In genomic region chr9:33250458-33250995, GRCh38 we compare ENCODE assay signal across 14 cellular contexts. TPM values are rescaled to one million over a fixed set of nuclear protein-coding genes. Genes with fewer than 3 reads are reported as not detected.
DNase-seq lines count a peak whose midpoint lies in the region; ATAC-seq and TF ChIP-seq lines count a peak whose summit lies in the region.
"Had no signal": no experiment of that assay in that cellular context is flagged by ENCODE, and none has a peak within 500 bp of the region (broad histone marks: within the 10 kb centered on the region; RNA-seq: fewer than 3 reads in every experiment).

No MANE protein-coding gene starts in this region.

- CTCF ChIA-PET in CD8-positive, alpha-beta memory T cell (lab: Charles Lee), result no interaction called here

- peak overlapping the region in 1 of 3 donors; percentile 22 for H3K27ac Mint-ChIP-seq in CD4-positive, CD25-positive, alpha-beta regulatory T cell
- peak overlapping the region; percentile 52 for H3K27ac Mint-ChIP-seq in progenitor cell of endocrine pancreas
- H3K27ac Mint-ChIP-seq in CD8-positive, alpha-beta memory T cell, result peak overlapping the region in 2 of 8 donors; percentile 28 to 48

- peaks cover 45% of the 10 kb centered on the region for H3K36me3 Mint-ChIP-seq in CD4-positive, CD25-positive, alpha-beta regulatory T cell
- peaks cover 12% of the 10 kb centered on the region for H3K36me3 Mint-ChIP-seq in progenitor cell of endocrine pancreas (ENCODE audit: insufficient read depth)
- H3K36me3 Mint-ChIP-seq in CD8-positive, alpha-beta memory T cell, result peaks cover 10 to 52% (median 29%) of the 10 kb centered on the region in 3 donors

- H3K36me3 ChIP-seq in CD4-positive, CD25-positive, alpha-beta regulatory T cell (ENCODE audit: control insufficient read depth, insufficient read depth, low read length), result peaks cover 33% of the 10 kb centered on the region
- peaks cover 27 to 73% (median 52%) of the 10 kb centered on the region in 4 donors for H3K36me3 ChIP-seq in esophagus muscularis mucosa
- peaks cover 24% of the 10 kb centered on the region for H3K36me3 ChIP-seq in CD8-positive, alpha-beta memory T cell (ENCODE audit: insufficient read depth, low read length)

- intact Hi-C loops in esophagus muscularis mucosa (cut with DNase I), result no loop called here

- peak; percentile 22 for TF ChIP-seq POLR2A in NB4 (IDR thresholded peaks at IDR 0.05; ENCODE audit: extremely low read depth, insufficient read length)
- TF ChIP-seq POLR2A in esophagus muscularis mucosa (IDR thresholded peaks at IDR 0.05; ENCODE audit: low read depth), result no peak

- H3K4me3 ChIP-seq in CD4-positive, CD25-positive, alpha-beta regulatory T cell (ENCODE audit: low read depth, low read length), result no peak overlapping the region
- H3K4me3 ChIP-seq in NB4 (ENCODE audit: low read depth, low read length) (no peak overlapping the region), esophagus muscularis mucosa (no peak overlapping the region)
- H3K4me3 ChIP-seq in CD8-positive, alpha-beta memory T cell (ENCODE audit: low read length), result no peak overlapping the region
- H3K4me3 ChIP-seq: esophagus squamous epithelium had no signal

- TF ChIP-seq EP300 in esophagus muscularis mucosa (IDR thresholded peaks at IDR 0.05), result no peak

- H3K4me1 ChIP-seq in CD4-positive, CD25-positive, alpha-beta regulatory T cell (ENCODE audit: control insufficient read depth, insufficient read depth, low read length, poor library complexity, severe bottlenecking), result no peaks in the 10 kb centered on the region
- no peaks in the 10 kb centered on the region for H3K4me1 ChIP-seq in esophagus muscularis mucosa
- no peaks in the 10 kb centered on the region for H3K4me1 ChIP-seq in CD8-positive, alpha-beta memory T cell (ENCODE audit: insufficient read depth, low read length)
- H3K4me1 ChIP-seq: esophagus squamous epithelium had no signal

- no peak for DNase-seq in CD4-positive, CD25-positive, alpha-beta regulatory T cell
- DNase-seq in NB4 (ENCODE audit: low read depth) (no peak), esophagus muscularis mucosa (ENCODE audit: extremely low spot score) (peak; percentile 81), progenitor cell of endocrine pancreas (ENCODE audit: low spot score, unreplicated experiment) (no peak), NCI-H1436 treated with DMSO at 0.1 percent for 48 hours (lab: John Stamatoyannopoulos, UW) (no peak)
- no peak for DNase-seq in stimulated activated CD4-positive, alpha-beta T cell treated with anti-CD3 and anti-CD28 coated beads, Interleukin-12 subunit alpha, Interleukin-12 subunit beta, amount 100 ng/mL, for 4 hours
- DNase-seq in CD8-positive, alpha-beta memory T cell, result no peak
- DNase-seq: esophagus squamous epithelium, islet precursor cell, NCI-H524, SHP77 had no signal

- no peak overlapping the region for H3K4me3 Mint-ChIP-seq in CD4-positive, CD25-positive, alpha-beta regulatory T cell
- no peak overlapping the region for H3K4me3 Mint-ChIP-seq in progenitor cell of endocrine pancreas (ENCODE audit: low read depth)
- H3K4me3 Mint-ChIP-seq in CD8-positive, alpha-beta memory T cell, result no peak overlapping the region
- H3K4me3 Mint-ChIP-seq: neural crest cell had no signal

- ATAC-seq in CD4-positive, CD25-positive, alpha-beta regulatory T cell (ENCODE audit: low read depth in 2 of 2), result no peak
- no peak for ATAC-seq in HG03196 (IDR thresholded peaks at IDR 0.05; ENCODE audit: unreplicated experiment)

- H3K9me3 Mint-ChIP-seq in CD4-positive, CD25-positive, alpha-beta regulatory T cell, result no peaks in the 10 kb centered on the region
- no peaks in the 10 kb centered on the region for H3K9me3 Mint-ChIP-seq in progenitor cell of endocrine pancreas (ENCODE audit: low read depth)
- no peaks in the 10 kb centered on the region for H3K9me3 Mint-ChIP-seq in CD8-positive, alpha-beta memory T cell
- H3K9me3 Mint-ChIP-seq: neural crest cell had no signal

- no peaks in the 10 kb centered on the region for H3K27me3 Mint-ChIP-seq in CD4-positive, CD25-positive, alpha-beta regulatory T cell
- H3K27me3 Mint-ChIP-seq in progenitor cell of endocrine pancreas, result no peaks in the 10 kb centered on the region
- no peaks in the 10 kb centered on the region for H3K27me3 Mint-ChIP-seq in CD8-positive, alpha-beta memory T cell

- H3K27me3 ChIP-seq in CD4-positive, CD25-positive, alpha-beta regulatory T cell (ENCODE audit: control insufficient read depth, insufficient read depth, low read length), result no peaks in the 10 kb centered on the region
- no peaks in the 10 kb centered on the region for H3K27me3 ChIP-seq in esophagus muscularis mucosa
- H3K27me3 ChIP-seq in CD8-positive, alpha-beta memory T cell (ENCODE audit: insufficient read depth, low read length, poor library complexity, severe bottlenecking), result no peaks in the 10 kb centered on the region
- H3K27me3 ChIP-seq: esophagus squamous epithelium had no signal

- peak overlapping the region; percentile 1 for H3K27ac ChIP-seq in CD4-positive, CD25-positive, alpha-beta regulatory T cell (ENCODE audit: insufficient read depth, low read length, poor library complexity, severe bottlenecking)
- H3K27ac ChIP-seq in esophagus muscularis mucosa (replicated peaks in 1 of 4), result no peak overlapping the region
- H3K27ac ChIP-seq in CD8-positive, alpha-beta memory T cell (ENCODE audit: low read depth, low read length), result no peak overlapping the region
- H3K27ac ChIP-seq: esophagus squamous epithelium, VCaP had no signal

- H3K9me3 ChIP-seq in CD4-positive, CD25-positive, alpha-beta regulatory T cell (ENCODE audit: control insufficient read depth in 2 of 2, low read length in 2 of 2), result no peaks in the 10 kb centered on the region
- no peaks in the 10 kb centered on the region for H3K9me3 ChIP-seq in esophagus muscularis mucosa
- no peaks in the 10 kb centered on the region for H3K9me3 ChIP-seq in CD8-positive, alpha-beta memory T cell (ENCODE audit: low read length)
- H3K9me3 ChIP-seq: esophagus squamous epithelium had no signal

- POLR2A ChIA-PET in CD8-positive, alpha-beta memory T cell (lab: Charles Lee), result no interaction called here

- no peak for TF ChIP-seq CTCF in NB4 (IDR thresholded peaks at IDR 0.05; ENCODE audit: low read depth, low read length)
- TF ChIP-seq CTCF in esophagus muscularis mucosa (IDR thresholded peaks at IDR 0.05), result no peak
- TF ChIP-seq CTCF in progenitor cell of endocrine pancreas (IDR thresholded peaks at IDR 0.05; ENCODE audit: unreplicated experiment), result no peak

- WGBS in esophagus muscularis mucosa, result 82% methylated on average over 1 of the region's 1 CpG

- peaks cover 0 to 8% (median 0%) of the 10 kb centered on the region in 4 donors for H3K4me1 Mint-ChIP-seq in CD4-positive, CD25-positive, alpha-beta regulatory T cell
- H3K4me1 Mint-ChIP-seq in progenitor cell of endocrine pancreas (ENCODE audit: low read depth), result no peaks in the 10 kb centered on the region
- H3K4me1 Mint-ChIP-seq in CD8-positive, alpha-beta memory T cell, result no peaks in the 10 kb centered on the region
- H3K4me1 Mint-ChIP-seq: neural crest cell had no signal

RNA-seq across cellular contexts. Expression of gene SPINK4, which starts 10.6 kb away (rescaled TPM):
- total RNA-seq in CD4-positive, CD25-positive, alpha-beta regulatory T cell, result not detected
- not detected for polyA plus RNA-seq in CD4-positive, CD25-positive, alpha-beta regulatory T cell
- not detected for total RNA-seq in esophagus muscularis mucosa
- total RNA-seq in progenitor cell of endocrine pancreas, result 0.91 TPM in 1 of 2 replicates, not detected in the other
- not detected for total RNA-seq in CD8-positive, alpha-beta memory T cell
- polyA plus RNA-seq in CD8-positive, alpha-beta memory T cell, result not detected
- total RNA-seq: esophagus squamous epithelium, neural crest cell had no signal

RNA-seq across cellular contexts. Expression of gene BAG1, which starts 14.0 kb away (rescaled TPM):
- 80.2 TPM for total RNA-seq in CD4-positive, CD25-positive, alpha-beta regulatory T cell
- 100 to 1,000 TPM in 1 of 4 donors, 10 to 100 TPM in 3; 81.8 to 100 (median 94.4) TPM for polyA plus RNA-seq in CD4-positive, CD25-positive, alpha-beta regulatory T cell
- total RNA-seq in esophagus muscularis mucosa, result 100 to 1,000 TPM; 108 to 154 (median 126) TPM
- 67.7 and 71.5 TPM in 2 replicates for total RNA-seq in progenitor cell of endocrine pancreas
- 10 to 100 TPM; 70.6 to 83.6 TPM for total RNA-seq in CD8-positive, alpha-beta memory T cell
- 91.5 TPM for polyA plus RNA-seq in CD8-positive, alpha-beta memory T cell

RNA-seq across cellular contexts. Expression of gene CHMP5, which starts 14.3 kb away (rescaled TPM):
- 25.5 TPM for total RNA-seq in CD4-positive, CD25-positive, alpha-beta regulatory T cell
- polyA plus RNA-seq in CD4-positive, CD25-positive, alpha-beta regulatory T cell, result 10 to 100 TPM; 48.6 to 58.3 (median 56.7) TPM
- 10 to 100 TPM; 48.0 to 77.2 (median 65.2) TPM for total RNA-seq in esophagus muscularis mucosa
- 43.3 and 48.9 TPM in 2 replicates for total RNA-seq in progenitor cell of endocrine pancreas
- total RNA-seq in CD8-positive, alpha-beta memory T cell, result 10 to 100 TPM; 54.3 to 55.0 TPM
- 42.6 TPM for polyA plus RNA-seq in CD8-positive, alpha-beta memory T cell

RNA-seq across cellular contexts. Expression of gene NFX1, which starts 39.8 kb away (rescaled TPM):
- 36.8 TPM for total RNA-seq in CD4-positive, CD25-positive, alpha-beta regulatory T cell
- polyA plus RNA-seq in CD4-positive, CD25-positive, alpha-beta regulatory T cell, result 10 to 100 TPM; 19.8 to 31.6 (median 26.7) TPM
- total RNA-seq in esophagus muscularis mucosa, result 10 to 100 TPM; 32.1 to 49.4 (median 36.9) TPM
- 29.4 and 32.0 TPM in 2 replicates for total RNA-seq in progenitor cell of endocrine pancreas
- 10 to 100 TPM; 42.7 to 45.6 TPM for total RNA-seq in CD8-positive, alpha-beta memory T cell
- 38.8 TPM for polyA plus RNA-seq in CD8-positive, alpha-beta memory T cell
